8 cellular contexts compared by ENCODE assay signal in the genomic region with DNA sequence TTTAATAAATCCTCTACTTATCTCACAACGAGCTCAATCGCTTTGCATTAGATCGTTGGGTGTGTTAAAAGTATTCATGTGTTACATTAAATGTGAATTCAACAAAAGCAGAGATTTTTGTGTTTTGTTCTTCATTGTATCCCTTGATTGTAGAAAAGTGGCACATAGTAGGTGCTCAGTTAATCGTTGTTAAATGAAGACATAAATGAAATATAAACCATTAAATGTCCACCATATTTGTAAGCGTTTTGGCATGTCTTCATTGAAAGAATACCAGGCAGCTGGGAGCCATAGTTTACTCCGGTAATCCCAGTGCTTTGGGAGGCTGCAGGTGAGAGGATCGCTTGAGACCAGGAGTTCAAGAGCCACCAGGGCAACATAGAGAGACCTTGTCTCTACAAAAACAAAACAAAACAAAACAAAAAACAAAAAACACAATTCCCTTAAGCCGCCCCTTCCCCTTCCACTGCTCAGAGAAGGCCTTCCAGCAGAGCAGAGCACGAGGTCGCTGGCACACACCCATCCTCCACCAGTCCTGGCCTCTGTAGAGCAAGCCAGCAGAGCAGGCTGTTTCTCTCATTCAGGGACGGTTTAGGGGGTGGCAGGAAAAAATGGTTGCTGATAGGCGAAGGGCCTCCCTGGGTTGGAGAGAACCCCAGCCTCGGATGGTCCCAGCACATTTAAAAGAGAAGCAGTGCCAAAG. TPM values are rescaled to one million over a fixed set of nuclear protein-coding genes. Genes with fewer than 3 reads are reported as not detected.
DNase-seq lines count a peak whose midpoint lies in the region; ATAC-seq, FAIRE-seq and TF ChIP-seq lines count a peak whose summit lies in the region.

No MANE protein-coding gene starts in this region.

- H3K27ac ChIP-seq in 22Rv1 (peak overlapping the region; percentile 73), RWPE1 (peak overlapping the region; percentile 95), uterus (peak overlapping the region; percentile 70 to 81)

- CTCF ChIA-PET in RWPE1 (lab: Yijun Ruan, JAX) = interaction anchor here (0.6 to 2.7 kb wide), 11 partner anchors 26 to 228 kb away, joined by 3 to 17 read pairs (median 6); no protein-coding TSS in a partner anchor

- H3K36me3 ChIP-seq in uterus = no peaks in the 10 kb centered on the region

- peak overlapping the region; percentile 70 for H3K4me3 ChIP-seq in choroid plexus epithelial cell (ENCODE audit: low read depth, low read length)
- peak overlapping the region; percentile 71 for H3K4me3 ChIP-seq in mononuclear cell (ENCODE audit: low read length)
- peak overlapping the region; percentile 63 to 71 for H3K4me3 ChIP-seq in uterus

- H3K27me3 ChIP-seq in mononuclear cell (ENCODE audit: insufficient read depth, low read length) (no peaks in the 10 kb centered on the region), uterus (no peaks in the 10 kb centered on the region)

- no peaks in the 10 kb centered on the region for H3K9me3 ChIP-seq in mononuclear cell (ENCODE audit: low read depth, low read length)
- H3K9me3 ChIP-seq in uterus = no peaks in the 10 kb centered on the region

- FAIRE-seq in GM12892 (lab: Jason Lieb, UNC) = no peak

- peaks cover 46% of the 10 kb centered on the region for H3K4me1 ChIP-seq in mononuclear cell (ENCODE audit: insufficient read depth, low read length)
- no peaks in the 10 kb centered on the region for H3K4me1 ChIP-seq in uterus

- ATAC-seq in GM18508 (IDR thresholded peaks at IDR 0.05; ENCODE audit: insufficient read depth, unreplicated experiment) = peak; percentile 25
- ATAC-seq in HG03045 (IDR thresholded peaks at IDR 0.05; ENCODE audit: unreplicated experiment) = peak; percentile 35

- TF ChIP-seq POLR2A in uterus (IDR thresholded peaks at IDR 0.05) = no peak
- no peak for TF ChIP-seq POLR2A in GM12892 (IDR thresholded peaks at IDR 0.05; ENCODE audit: low read depth, low read length)

- TF ChIP-seq CTCF in 22Rv1 (IDR thresholded peaks at IDR 0.05) (no peak), RWPE1 (conservative IDR thresholded peaks at IDR 0.05; ENCODE audit: low read depth) (no peak), choroid plexus epithelial cell (conservative IDR thresholded peaks at IDR 0.05; ENCODE audit: low read depth, low read length) (no peak), uterus (IDR thresholded peaks at IDR 0.05) (no peak)

- POLR2A ChIA-PET in RWPE1 (lab: Yijun Ruan, JAX; ENCODE audit: low non-redundant PET) = interaction anchor here (0.8 to 1.0 kb wide), 2 partner anchors 45 to 69 kb away, joined by 3 read pairs; no protein-coding TSS in a partner anchor

- DNase-seq in RWPE1 (ENCODE audit: low spot score) = no peak
- peak; percentile 46 for DNase-seq in choroid plexus epithelial cell (ENCODE audit: low read depth)
- DNase-seq in uterus = peak; percentile 50 to 55
- DNase-seq in GM12892 (ENCODE audit: insufficient read length) = no peak

- intact Hi-C loops in uterus (cut with DNase I; ENCODE audit: low total_unique reads) = loop anchor here (5.0 to 10.0 kb wide), 2 partner anchors 81 to 153 kb away; no protein-coding TSS in a partner anchor

RNA-seq across cellular contexts. Expression of a gene that starts 0.7 kb away (rescaled TPM):
- 55.6 TPM for total RNA-seq in mononuclear cell
- total RNA-seq in uterus = 100 to 1,000 TPM in 3 of 4 donors, 10 to 100 TPM in 1; 46.9 to 174 (median 133) TPM
- polyA plus RNA-seq in GM12892 (2012; ENCODE audit: missing spikeins) = 40.0 TPM

RNA-seq across cellular contexts. Expression of a gene that starts 1.4 kb away (rescaled TPM):
- total RNA-seq in mononuclear cell = not detected
- total RNA-seq in uterus = 1 to 10 TPM in 3 of 4 donors, not detected in 1; 1.2 to 4.3 (median 4.1) TPM
- 0.85 TPM for polyA plus RNA-seq in GM12892 (2012; ENCODE audit: missing spikeins)

Comparison
In these comparisons a context has a peak if more than half of its experiments do, and no peak if none do; other contexts are left out.
1. DNase-seq: peak in choroid plexus epithelial cell (single experiment) and uterus (2 of 2); none in RWPE1 (single experiment) and GM12892 (single experiment).
2. Peak in every context shown above with its lines, with median percentiles within 50 percentile points of each other: H3K27ac ChIP-seq and H3K4me3 ChIP-seq.